Comparison of ENCODE assay signal across 10 cellular contexts in the genomic region with DNA sequence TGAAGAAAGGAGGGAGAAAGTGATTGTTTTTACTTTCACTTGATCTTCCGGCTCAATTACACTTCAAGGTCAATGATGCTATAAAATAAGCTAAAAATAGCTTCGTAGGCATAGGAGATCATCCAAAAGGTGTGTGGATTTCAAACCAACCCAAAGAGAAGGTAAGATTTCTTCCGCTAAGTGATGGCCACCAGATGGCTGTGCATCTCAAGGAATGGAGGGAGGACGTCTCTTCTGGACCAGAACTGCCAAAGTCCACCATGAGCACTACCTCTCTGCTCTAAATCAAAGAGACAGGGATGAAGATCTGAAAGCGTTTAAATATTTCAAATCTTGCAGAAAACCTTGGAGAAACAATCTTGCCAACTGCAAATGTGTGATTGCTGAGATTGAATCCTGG.
DNase-seq lines count a peak whose midpoint lies in the region; ATAC-seq and TF ChIP-seq lines count a peak whose summit lies in the region.
"Had no signal": no experiment of that assay in that cellular context is flagged by ENCODE, and none has a peak within 500 bp of the region (broad histone marks: within the 10 kb centered on the region; RNA-seq: fewer than 3 reads in every experiment).

No MANE protein-coding gene starts in this region.

- ATAC-seq in Right ventricle myocardium superior (ENCODE audit: poor library complexity), result no peak
- ATAC-seq: gastrocnemius medialis had no signal

- H3K4me3 ChIP-seq in cardiac muscle cell (no peak overlapping the region), astrocyte of the cerebellum (ENCODE audit: low read depth, low read length) (no peak overlapping the region), retinal pigment epithelial cell (ENCODE audit: low read length) (no peak overlapping the region)
- H3K4me3 ChIP-seq: gastrocnemius medialis had no signal

- in situ Hi-C loops in astrocyte of the cerebellum (cut with HindIII; ENCODE audit: low sequenced_read_pairs), result loop anchor here (5.0 kb wide), 1 partner anchor 423 kb away; no protein-coding TSS in a partner anchor

- H3K9me3 ChIP-seq in cardiac muscle cell (ENCODE audit: low read depth), result no peaks in the 10 kb centered on the region
- H3K9me3 ChIP-seq: gastrocnemius medialis had no signal

- H3K27me3 ChIP-seq in cardiac muscle cell, result no peaks in the 10 kb centered on the region
- H3K27me3 ChIP-seq: gastrocnemius medialis had no signal

- TF ChIP-seq CTCF in cardiac muscle cell (IDR thresholded peaks at IDR 0.05; ENCODE audit: low read depth, low read length) (peak; percentile 65), astrocyte of the cerebellum (IDR thresholded peaks at IDR 0.05; ENCODE audit: low read depth, low read length, missing control alignments) (peak; percentile 55), retinal pigment epithelial cell (conservative IDR thresholded peaks at IDR 0.05; ENCODE audit: low read depth, low read length) (peak; percentile 61)

- peak in 1 of 2 donors; percentile 55 for DNase-seq in cardiac muscle cell (ENCODE audit: low read depth in 1 of 2, low spot score in 1 of 2)
- no peak for DNase-seq in Right ventricle myocardium superior
- DNase-seq in HT1080 (ENCODE audit: low read depth), result peak; percentile 39
- DNase-seq in astrocyte of the cerebellum (ENCODE audit: low read depth), result no peak
- DNase-seq in retinal pigment epithelial cell (ENCODE audit: low read depth), result no peak
- DNase-seq in dedifferentiated amniotic fluid mesenchymal stem cell (ENCODE audit: extremely low spot score), result no peak
- DNase-seq in inferior parietal cortex (ENCODE audit: extremely low spot score), result no peak
- DNase-seq in stimulated activated CD4-positive, alpha-beta T cell treated with anti-CD3 and anti-CD28 coated beads, Interleukin-12 subunit alpha, Interleukin-12 subunit beta, amount 100 ng/mL, for 4 hours, result no peak
- DNase-seq: DMS79, gastrocnemius medialis had no signal

- H3K36me3 ChIP-seq in cardiac muscle cell, result no peaks in the 10 kb centered on the region
- H3K36me3 ChIP-seq: gastrocnemius medialis had no signal

- no peaks in the 10 kb centered on the region for H3K4me1 ChIP-seq in cardiac muscle cell (ENCODE audit: low read depth)
- H3K4me1 ChIP-seq: gastrocnemius medialis had no signal

- intact Hi-C loops in Right ventricle myocardium superior (cut with DNase I), result no loop called here

- H3K27ac ChIP-seq in cardiac muscle cell, result no peak overlapping the region
- H3K27ac ChIP-seq: gastrocnemius medialis had no signal
